1 cellular context compared by ENCODE assay signal in genomic region chr15:43329960-43330779, GRCh38.
TF ChIP-seq lines count a peak whose summit lies in the region.

Gene LCMT2 (minus strand): TSS chr15:43330573. CDS start chr15:43330489, 84 bp downstream.

TF ChIP-seq in HepG2, 621 proteins besides CTCF, POLR2A, EP300 and RAD21 (continued from another document and continues in another):
- TF ChIP-seq NFE2L1 (CRISPR knock-in tag; IDR thresholded peaks at IDR 0.05; ENCODE audit: borderline replicate concordance), result no peak
- peak; percentile 75 for TF ChIP-seq ZNF574 (CRISPR knock-in tag; IDR thresholded peaks at IDR 0.05)
- peak; percentile 93 for TF ChIP-seq TFDP2 (CRISPR knock-in tag; IDR thresholded peaks at IDR 0.05)
- TF ChIP-seq ONECUT2 (CRISPR knock-in tag; IDR thresholded peaks at IDR 0.05), result no peak
- no peak for TF ChIP-seq GTF3A (CRISPR knock-in tag; conservative IDR thresholded peaks at IDR 0.05)
- peak; percentile 87 for TF ChIP-seq SNAPC4 (CRISPR knock-in tag; IDR thresholded peaks at IDR 0.05)
- TF ChIP-seq BCLAF1 (IDR thresholded peaks at IDR 0.05), result no peak
- peak; percentile 35; the same call in 1 of the 2 replicates for TF ChIP-seq NRL (CRISPR knock-in tag; IDR thresholded peaks at IDR 0.05; ENCODE audit: borderline replicate concordance)
- TF ChIP-seq ZNF720 (CRISPR knock-in tag; IDR thresholded peaks at IDR 0.05), result 0 out of 2 replicates have a peak, but pooled peaks have one; percentile 44
- TF ChIP-seq MED8 (CRISPR knock-in tag; IDR thresholded peaks at IDR 0.05; ENCODE audit: insufficient replicate concordance), result peak; percentile 36
- TF ChIP-seq HNF1A (IDR thresholded peaks at IDR 0.05; ENCODE audit: low read depth), result no peak
- TF ChIP-seq HNF1A (CRISPR knock-in tag; IDR thresholded peaks at IDR 0.05; ENCODE audit: borderline replicate concordance), result no peak
- no peak for TF ChIP-seq KDM4B (CRISPR knock-in tag; IDR thresholded peaks at IDR 0.05)
- TF ChIP-seq ZNF740 (CRISPR knock-in tag; IDR thresholded peaks at IDR 0.05), result no peak; the same call in 1 of the 2 replicates
- TF ChIP-seq FOXA3 (CRISPR knock-in tag; IDR thresholded peaks at IDR 0.05), result peak; percentile 35; the same call in 1 of the 2 replicates
- TF ChIP-seq ZNF672 (CRISPR knock-in tag; IDR thresholded peaks at IDR 0.05), result no peak
- TF ChIP-seq DZIP1 (CRISPR knock-in tag; IDR thresholded peaks at IDR 0.05), result no peak
- TF ChIP-seq STAT6 (CRISPR knock-in tag; IDR thresholded peaks at IDR 0.05; ENCODE audit: borderline replicate concordance), result peak; percentile 38; the same call in 1 of the 2 replicates
- TF ChIP-seq EEA1 (CRISPR knock-in tag; IDR thresholded peaks at IDR 0.05; ENCODE audit: borderline replicate concordance), result peak; percentile 42; the same call in 1 of the 2 replicates
- TF ChIP-seq TGIF2 (CRISPR knock-in tag; IDR thresholded peaks at IDR 0.05), result peak; percentile 33; the same call in 1 of the 2 replicates
- 0 out of 2 replicates have a peak, but pooled peaks have one; percentile 5 for TF ChIP-seq ARNTL (CRISPR knock-in tag; IDR thresholded peaks at IDR 0.05)
- peak; percentile 90; the same call in 1 of the 2 replicates for TF ChIP-seq TFDP1 (CRISPR knock-in tag; IDR thresholded peaks at IDR 0.05; ENCODE audit: borderline replicate concordance)
- TF ChIP-seq KDM1A (CRISPR knock-in tag; IDR thresholded peaks at IDR 0.05), result no peak; the same call in 1 of the 2 replicates
